Comparison of ENCODE assay signal across 23 cellular contexts in the genomic region with DNA sequence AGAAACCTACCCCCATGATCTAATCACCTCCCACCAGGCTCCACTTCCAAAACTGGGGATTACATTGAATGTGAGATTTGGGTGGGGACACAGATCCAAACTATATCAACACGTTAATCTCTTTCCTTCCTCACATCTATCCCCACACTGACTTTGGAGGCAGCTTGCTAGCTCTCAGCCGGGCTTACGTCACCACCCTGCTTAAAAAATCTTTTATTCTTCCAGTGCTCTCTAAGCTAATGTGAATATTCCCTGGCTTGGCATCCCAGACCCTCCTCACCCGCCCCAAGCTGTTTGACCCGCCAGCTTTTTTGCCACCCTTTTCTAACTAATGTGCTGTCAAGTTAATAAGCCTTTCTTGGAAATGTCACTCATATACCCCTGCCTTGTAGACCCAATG.
"Had no signal": no experiment of that assay in that cellular context is flagged by ENCODE, and none has a peak within 500 bp of the region (broad histone marks: within the 10 kb centered on the region; RNA-seq: fewer than 3 reads in every experiment).

No MANE protein-coding gene starts in this region.

- H3K27ac Mint-ChIP-seq: activated B cell treated with CpG ODN at 0.5 μM for 24 hours; activated CD4-positive, alpha-beta T cell treated with anti-CD3 and anti-CD28 coated beads for 36 hours; activated naive CD4-positive, alpha-beta T cell treated with anti-CD3 and anti-CD28 coated beads, Interleukin-2, amount 10 ng/mL, durations not matched to agents 7 days and 5 days; immature natural killer cell; mesothelial cell of epicardium; natural killer cell; stimulated activated naive CD8-positive, alpha-beta T cell treated with anti-CD3 and anti-CD28 coated beads, Interleukin-15, Interleukin-2, amounts not matched to agents 100 ng/mL and 50 ng/mL, for 24 hours had no signal

- H3K4me3 ChIP-seq: cardiac muscle cell, hepatocyte, left lung, prostate gland, tibial nerve had no signal

- ATAC-seq: activated CD4-positive, alpha-beta T cell treated with anti-CD3 and anti-CD28 coated beads for 36 hours; natural killer cell had no signal

- H3K79me2 ChIP-seq: hepatocyte had no signal

- H3K36me3 Mint-ChIP-seq: activated naive CD4-positive, alpha-beta T cell treated with anti-CD3 and anti-CD28 coated beads, Interleukin-2, amount 10 ng/mL, durations not matched to agents 7 days and 5 days; immature natural killer cell; mesothelial cell of epicardium; natural killer cell had no signal

- H3K4me1 Mint-ChIP-seq: activated B cell treated with CpG ODN at 0.5 μM for 24 hours; activated CD4-positive, alpha-beta T cell treated with anti-CD3 and anti-CD28 coated beads for 36 hours; activated naive CD4-positive, alpha-beta T cell treated with anti-CD3 and anti-CD28 coated beads, Interleukin-2, amount 10 ng/mL, durations not matched to agents 7 days and 5 days; immature natural killer cell; natural killer cell had no signal

- H3K4me1 ChIP-seq: left lung, tibial nerve had no signal

- H2AFZ ChIP-seq: hepatocyte had no signal

- H3K4me3 Mint-ChIP-seq: activated B cell treated with CpG ODN at 0.5 μM for 24 hours; activated CD4-positive, alpha-beta T cell treated with anti-CD3 and anti-CD28 coated beads for 36 hours; activated naive CD4-positive, alpha-beta T cell treated with anti-CD3 and anti-CD28 coated beads, Interleukin-2, amount 10 ng/mL, durations not matched to agents 7 days and 5 days; immature natural killer cell; mesothelial cell of epicardium; natural killer cell; stimulated activated naive CD8-positive, alpha-beta T cell treated with anti-CD3 and anti-CD28 coated beads, Interleukin-15, Interleukin-2, amounts not matched to agents 100 ng/mL and 50 ng/mL, for 24 hours had no signal

- H3K9me3 Mint-ChIP-seq: activated B cell treated with CpG ODN at 0.5 μM for 24 hours; activated naive CD4-positive, alpha-beta T cell treated with anti-CD3 and anti-CD28 coated beads, Interleukin-2, amount 10 ng/mL, durations not matched to agents 7 days and 5 days; immature natural killer cell; mesothelial cell of epicardium; natural killer cell; stimulated activated naive CD8-positive, alpha-beta T cell treated with anti-CD3 and anti-CD28 coated beads, Interleukin-15, Interleukin-2, amounts not matched to agents 100 ng/mL and 50 ng/mL, for 24 hours had no signal

- H3K27ac ChIP-seq: cardiac muscle cell, hepatocyte, prostate gland, tibial nerve had no signal

- H3K4me2 ChIP-seq: hepatocyte had no signal

- H3K36me3 ChIP-seq: cardiac muscle cell, left lung, prostate gland, tibial nerve had no signal

- DNase-seq: activated B cell treated with CpG ODN at 0.5 μM for 24 hours; activated CD4-positive, alpha-beta T cell treated with anti-CD3 and anti-CD28 coated beads for 36 hours; activated CD4-positive, alpha-beta T cell treated with anti-CD3 and anti-CD28 coated beads, Interleukin-2, amount 50 U/mL, for 4 hours; activated CD8-positive, alpha-beta memory T cell treated with anti-CD3 and anti-CD28 coated beads, Interleukin-2, amount 50 U/mL, for 48 hours; activated naive CD4-positive, alpha-beta T cell treated with anti-CD3 and anti-CD28 coated beads, Interleukin-2, amount 10 ng/mL, durations not matched to agents 7 days and 5 days; activated T-cell treated with anti-CD3 and anti-CD28 coated beads, Interleukin-2, amount 50 U/mL, for 48 hours; amygdala; cortex of kidney; foreskin melanocyte; glutamatergic neuron; immature natural killer cell; left lung; mammary epithelial cell; natural killer cell; stimulated activated CD4-positive, alpha-beta T cell treated with anti-CD3 and anti-CD28 coated beads, Interleukin-12 subunit alpha, Interleukin-12 subunit beta, amount 100 ng/mL, for 4 hours; stimulated activated CD4-positive, alpha-beta T cell treated with anti-CD3 and anti-CD28 coated beads, Interleukin-4, amount 100 ng/mL, for 4 hours; T1000 had no signal

- H3K9me3 ChIP-seq: left lung, prostate gland, tibial nerve had no signal

- H3K27me3 ChIP-seq: cardiac muscle cell, hepatocyte, left lung, tibial nerve had no signal
